10 cellular contexts compared by ENCODE assay signal in genomic region chr5:180290568-180291233, GRCh38. TPM values are rescaled to one million over a fixed set of nuclear protein-coding genes. Genes with fewer than 3 reads are reported as not detected.
DNase-seq lines count a peak whose midpoint lies in the region; ATAC-seq, FAIRE-seq and TF ChIP-seq lines count a peak whose summit lies in the region.
"Had no signal": no experiment of that assay in that cellular context is flagged by ENCODE, and none has a peak within 500 bp of the region (broad histone marks: within the 10 kb centered on the region; RNA-seq: fewer than 3 reads in every experiment).

No MANE protein-coding gene starts in this region.

- TF ChIP-seq CTCF in IMR-90 (conservative IDR thresholded peaks at IDR 0.05; ENCODE audit: low read depth, low read length) = no peak
- TF ChIP-seq CTCF in bronchial epithelial cell (IDR thresholded peaks at IDR 0.05; ENCODE audit: insufficient read depth, low read length, severe bottlenecking) = no peak

- no peak overlapping the region for H3K56ac ChIP-seq in IMR-90 (ENCODE audit: extremely low read depth, insufficient read depth, low read length)

- no peak for TF ChIP-seq POLR2A in IMR-90 (IDR thresholded peaks at IDR 0.05; ENCODE audit: low read depth, low read length)

- H2AK9ac ChIP-seq in IMR-90 (replicated peaks; ENCODE audit: low read depth, low read length, poor library complexity) = peak overlapping the region; percentile 22

- H3K4me3 ChIP-seq in ACC112 (ENCODE audit: low read depth, low read length) = peak overlapping the region; percentile 89
- H3K4me3 ChIP-seq in IMR-90 (ENCODE audit: insufficient read depth, low read depth, low read length) = peak overlapping the region; percentile 94
- H3K4me3 ChIP-seq in bronchial epithelial cell (ENCODE audit: low read depth, low read length) = peak overlapping the region; percentile 78
- H3K4me3 ChIP-seq in muscle layer of duodenum (ENCODE audit: low read depth in 1 of 2, low read length in 2 of 2) = peak overlapping the region; percentile 55 to 73

- peak overlapping the region; percentile 61 for H3K9ac ChIP-seq in IMR-90 (ENCODE audit: low read depth, low read length)

- H2AK5ac ChIP-seq in IMR-90 (ENCODE audit: low read depth, low read length) = peak overlapping the region; percentile 7; the same call in 1 of the 2 replicates

- WGBS in IMR-90 (ENCODE audit: extremely low coverage in 2 of 2, insufficient read length in 1 of 2), 2 experiments = no CpG with 5 or more reads among the region's 13 CpGs

- peaks cover 13% of the 10 kb centered on the region for H3K4me1 ChIP-seq in ACC112 (ENCODE audit: control insufficient read depth, insufficient read depth, low read length, unreplicated experiment)
- H3K4me1 ChIP-seq in IMR-90 (ENCODE audit: control insufficient read depth, insufficient read depth, low read length) = peaks cover 4% of the 10 kb centered on the region; the same call in 1 of the 2 replicates
- H3K4me1 ChIP-seq in muscle layer of duodenum (ENCODE audit: control insufficient read depth in 1 of 2, insufficient read depth in 2 of 2, low read length in 2 of 2) = peaks cover 6 to 20% of the 10 kb centered on the region in 2 donors

- H3K4ac ChIP-seq in IMR-90 (ENCODE audit: low read depth, low read length) = no peak overlapping the region

- no peak overlapping the region for H2AFZ ChIP-seq in ACC112 (ENCODE audit: low read length, unreplicated experiment)
- peak overlapping the region; percentile 9 for H2AFZ ChIP-seq in IMR-90 (replicated peaks; ENCODE audit: low read length, poor library complexity)

- BruUV-seq in IMR-90 (replicated peaks; lab: Mats Ljungman, UMichigan) = no TSS peak

- in situ Hi-C loops in IMR-90 (cut with MboI; ENCODE audit: low sequenced_read_pairs) = loop anchor here (5.0 kb wide), 1 partner anchor 182 kb away; no protein-coding TSS in a partner anchor

- no peak for ATAC-seq in IMR-90 (ENCODE audit: low read depth)
- no peak for ATAC-seq in GM18907 (IDR thresholded peaks at IDR 0.05; ENCODE audit: unreplicated experiment)

- no peaks in the 10 kb centered on the region for H3K9me3 ChIP-seq in IMR-90 (ENCODE audit: control insufficient read depth, insufficient read depth, low read length)
- H3K9me3 ChIP-seq in muscle layer of duodenum (ENCODE audit: control insufficient read depth in 1 of 2, low read length in 2 of 2) = no peaks in the 10 kb centered on the region

- no peaks in the 10 kb centered on the region for H3K27me3 ChIP-seq in ACC112 (ENCODE audit: insufficient read depth, low read length)
- H3K27me3 ChIP-seq in IMR-90 (ENCODE audit: control insufficient read depth, insufficient read depth, low read length) = no peaks in the 10 kb centered on the region
- no peaks in the 10 kb centered on the region for H3K27me3 ChIP-seq in bronchial epithelial cell (ENCODE audit: control insufficient read depth, insufficient read depth, low read length)
- H3K27me3 ChIP-seq in muscle layer of duodenum (ENCODE audit: low read depth, low read length) = no peaks in the 10 kb centered on the region

- TF ChIP-seq RAD21 in IMR-90 (IDR thresholded peaks at IDR 0.05; ENCODE audit: low read length) = no peak

- no peak for DNase-seq in IMR-90
- DNase-seq in bronchial epithelial cell (ENCODE audit: low read depth) = no peak
- DNase-seq in MV-4-11 (lab: John Stamatoyannopoulos, UW) = no peak
- DNase-seq in superior temporal gyrus (ENCODE audit: extremely low spot score) = no peak
- DNase-seq in NCI-H1930 (lab: John Stamatoyannopoulos, UW) = no peak
- DNase-seq: activated effector memory CD4-positive, alpha-beta T cell treated with anti-CD3 and anti-CD28 coated beads, Interleukin-2, amount 50 U/mL, for 16 hours; GDM1 had no signal

- H2BK5ac ChIP-seq in IMR-90 (ENCODE audit: low read depth, low read length, poor library complexity, severe bottlenecking) = no peak overlapping the region

- no peak for FAIRE-seq in bronchial epithelial cell (lab: Jason Lieb, UNC)

- 0 out of 2 replicates have a peak, but pooled peaks cover 4% of the 10 kb centered on the region for H3K36me3 ChIP-seq in ACC112 (ENCODE audit: insufficient read depth, low read length)
- no peaks in the 10 kb centered on the region for H3K36me3 ChIP-seq in IMR-90 (ENCODE audit: control insufficient read depth, insufficient read depth, low read length)
- peaks cover 3% of the 10 kb centered on the region for H3K36me3 ChIP-seq in bronchial epithelial cell (ENCODE audit: control insufficient read depth, insufficient read depth, low read length)
- peaks cover 0 to 8% of the 10 kb centered on the region in 2 donors for H3K36me3 ChIP-seq in muscle layer of duodenum (ENCODE audit: control insufficient read depth in 1 of 2, insufficient read depth in 2 of 2, low read length in 2 of 2)

- peaks cover 36% of the 10 kb centered on the region for H3K79me2 ChIP-seq in ACC112 (ENCODE audit: control insufficient read depth, insufficient read depth, low read length, unreplicated experiment)

- peaks cover 34 to 50% of the 10 kb centered on the region in 2 experiments for H3K79me1 ChIP-seq in IMR-90 (ENCODE audit: low read depth in 1 of 2, low read length in 2 of 2)

- no peak overlapping the region for H3K27ac ChIP-seq in ACC112 (ENCODE audit: low read depth, low read length)
- H3K27ac ChIP-seq in IMR-90 (ENCODE audit: insufficient read depth, low read length) = no peak overlapping the region
- no peak overlapping the region for H3K27ac ChIP-seq in muscle layer of duodenum (ENCODE audit: low read length)

- peaks cover 6% of the 10 kb centered on the region; the same call in 1 of the 2 replicates for H3K9me1 ChIP-seq in IMR-90 (ENCODE audit: insufficient read depth, low read length)

- H4K8ac ChIP-seq in IMR-90 (ENCODE audit: low read depth in 2 of 2, low read length in 2 of 2) = no peak overlapping the region

- CTCF ChIA-PET in IMR-90 (lab: Yijun Ruan, JAX) = interaction anchor here (0.6 to 2.0 kb wide), 2 partner anchors 12 to 328 kb away, joined by 4 to 8 read pairs; no protein-coding TSS in a partner anchor

- no peak overlapping the region for H2BK120ac ChIP-seq in IMR-90 (ENCODE audit: low read depth, low read length)

- no peak overlapping the region for H4K91ac ChIP-seq in IMR-90 (ENCODE audit: insufficient read depth, low read depth, low read length)

- no peak overlapping the region for H2BK20ac ChIP-seq in IMR-90 (ENCODE audit: low read depth, low read length)

- dilution Hi-C loops in IMR-90 (cut with HindIII; ENCODE audit: low sequenced_read_pairs, unreplicated experiment) = no loop called here

- H3K23ac ChIP-seq in IMR-90 (ENCODE audit: low read depth, low read length) = peak overlapping the region; percentile 66; the same call in 1 of the 2 replicates

- H4K5ac ChIP-seq in IMR-90 (ENCODE audit: low read depth, low read length) = no peak overlapping the region

- no peak overlapping the region for H3K18ac ChIP-seq in IMR-90 (ENCODE audit: low read depth, low read length)

- POLR2A ChIA-PET in IMR-90 (lab: Charles Lee; ENCODE audit: unreplicated experiment) = no interaction called here

- intact Hi-C loops in IMR-90 (cut with micrococcal nuclease) = no loop called here

- peak overlapping the region; percentile 56 for H3K4me2 ChIP-seq in IMR-90 (ENCODE audit: low read depth, low read length)

- H2BK15ac ChIP-seq in IMR-90 (ENCODE audit: low read depth, low read length) = no peak overlapping the region

- no peak overlapping the region; the same call in 1 of the 2 replicates for H3K14ac ChIP-seq in IMR-90 (replicated peaks; ENCODE audit: low read depth, low read length)

- H4K20me1 ChIP-seq in IMR-90 (ENCODE audit: insufficient read depth, low read length) = peaks cover 15% of the 10 kb centered on the region

TF ChIP-seq in IMR-90, 13 proteins besides CTCF, POLR2A, EP300 and RAD21:
- TF ChIP-seq RFX5 (IDR thresholded peaks at IDR 0.05; ENCODE audit: low read depth, low read length) (no peak), MAFK (IDR thresholded peaks at IDR 0.05; ENCODE audit: low read depth, low read length) (no peak), CHD1 (IDR thresholded peaks at IDR 0.05; ENCODE audit: low read depth, low read length) (no peak), MXI1 (IDR thresholded peaks at IDR 0.05; ENCODE audit: borderline replicate concordance, low read depth, low read length) (no peak), CEBPB (IDR thresholded peaks at IDR 0.05; ENCODE audit: low read depth, low read length) (no peak), BHLHE40 (IDR thresholded peaks at IDR 0.05; ENCODE audit: low read depth, low read length) (no peak), RCOR1 (IDR thresholded peaks at IDR 0.05; ENCODE audit: insufficient replicate concordance, low read length) (no peak), MAZ (IDR thresholded peaks at IDR 0.05; ENCODE audit: borderline replicate concordance, low read depth, low read length) (no peak), SMC3 (IDR thresholded peaks at IDR 0.05; ENCODE audit: low read depth, low read length) (no peak), ELK1 (IDR thresholded peaks at IDR 0.05; ENCODE audit: borderline replicate concordance, low read depth, low read length) (no peak), FOS (IDR thresholded peaks at IDR 0.05; ENCODE audit: low read depth, low read length) (no peak), NFE2L2 (IDR thresholded peaks at IDR 0.05; ENCODE audit: low read depth, low read length) (no peak), USF2 (IDR thresholded peaks at IDR 0.05; ENCODE audit: low read depth, low read length) (no peak)
TF ChIP-seq in IMR-90: peak in this region for 0.

RNA-seq across cellular contexts. Expression of gene MAPK9, which starts 1.2 kb away (rescaled TPM):
- total RNA-seq in IMR-90 (2012; rRNA removed) = 22.9 and 27.8 TPM in 2 replicates
- 20.1 and 23.3 TPM in 2 replicates for polyA plus RNA-seq in IMR-90 (2012; rRNA removed)
- 6.6 and 13.4 TPM in 2 replicates for polyA plus RNA-seq in IMR-90 (2012; cell fraction: cytosol; rRNA removed)
- polyA plus RNA-seq in IMR-90 (2012; cell fraction: nucleus; rRNA removed; ENCODE audit: low replicate concordance) = 8.1 and 28.5 TPM in 2 replicates
- 19.7 and 23.2 TPM in 2 replicates for total RNA-seq in bronchial epithelial cell
